In genomic region chr2:232549655-232550350, GRCh38 we compare ENCODE assay signal across 8 cellular contexts. TPM values are rescaled to one million over a fixed set of nuclear protein-coding genes. Genes with fewer than 3 reads are reported as not detected.
DNase-seq lines count a peak whose midpoint lies in the region; ATAC-seq and TF ChIP-seq lines count a peak whose summit lies in the region.

No MANE protein-coding gene starts in this region.

- peaks cover 5% of the 10 kb centered on the region for H3K9me3 Mint-ChIP-seq in activated naive CD4-positive, alpha-beta T cell treated with anti-CD3 and anti-CD28 coated beads, Interleukin-2, amount 10 ng/mL, durations not matched to agents 7 days and 5 days
- H3K9me3 Mint-ChIP-seq in activated T-helper 2 cell treated with anti-CD3 and anti-CD28 coated beads, Interferon-gamma antibody, Interleukin-2, Interleukin-4, amounts not matched to agents 10 μg/mL and 5 μg/mL and 100 μg/mL, durations not matched to agents 14 hours and 24 hours and 36 hours = peaks cover 6% of the 10 kb centered on the region

- no peaks in the 10 kb centered on the region for H3K27me3 Mint-ChIP-seq in activated naive CD4-positive, alpha-beta T cell treated with anti-CD3 and anti-CD28 coated beads, Interleukin-2, amount 10 ng/mL, durations not matched to agents 7 days and 5 days
- H3K27me3 Mint-ChIP-seq in activated T-helper 2 cell treated with anti-CD3 and anti-CD28 coated beads, Interferon-gamma antibody, Interleukin-2, Interleukin-4, amounts not matched to agents 10 μg/mL and 5 μg/mL and 100 μg/mL, durations not matched to agents 14 hours and 24 hours and 36 hours (ENCODE audit: low read depth) = no peaks in the 10 kb centered on the region

- intact Hi-C loops in activated T-helper 2 cell treated with anti-CD3 and anti-CD28 coated beads, Interferon-gamma antibody, Interleukin-2, Interleukin-4, amounts not matched to agents 10 μg/mL and 5 μg/mL and 100 μg/mL, durations not matched to agents 14 hours and 24 hours and 36 hours (cut with micrococcal nuclease) = loop anchor here (1.0 kb wide), 1 partner anchor 147 kb away; the partner anchor contains the start of gene GIGYF2

- H3K36me3 Mint-ChIP-seq in activated naive CD4-positive, alpha-beta T cell treated with anti-CD3 and anti-CD28 coated beads, Interleukin-2, amount 10 ng/mL, durations not matched to agents 7 days and 5 days = peaks cover 47% of the 10 kb centered on the region
- peaks cover 52% of the 10 kb centered on the region for H3K36me3 Mint-ChIP-seq in activated T-helper 2 cell treated with anti-CD3 and anti-CD28 coated beads, Interferon-gamma antibody, Interleukin-2, Interleukin-4, amounts not matched to agents 10 μg/mL and 5 μg/mL and 100 μg/mL, durations not matched to agents 14 hours and 24 hours and 36 hours (ENCODE audit: low read depth)

- peak overlapping the region; percentile 96 for H3K4me3 Mint-ChIP-seq in activated naive CD4-positive, alpha-beta T cell treated with anti-CD3 and anti-CD28 coated beads, Interleukin-2, amount 10 ng/mL, durations not matched to agents 7 days and 5 days
- peak overlapping the region; percentile 99 for H3K4me3 Mint-ChIP-seq in activated T-helper 2 cell treated with anti-CD3 and anti-CD28 coated beads, Interferon-gamma antibody, Interleukin-2, Interleukin-4, amounts not matched to agents 10 μg/mL and 5 μg/mL and 100 μg/mL, durations not matched to agents 14 hours and 24 hours and 36 hours (ENCODE audit: low read depth)

- no peak for DNase-seq in activated naive CD4-positive, alpha-beta T cell treated with anti-CD3 and anti-CD28 coated beads, Interleukin-2, amount 10 ng/mL, durations not matched to agents 7 days and 5 days
- DNase-seq in activated naive CD4-positive, alpha-beta T cell treated with Interleukin-2 at 50 U/mL for 16 hours = no peak
- no peak for DNase-seq in activated T-helper 2 cell treated with anti-CD3 and anti-CD28 coated beads, Interferon-gamma antibody, Interleukin-2, Interleukin-4, amounts not matched to agents 10 μg/mL and 5 μg/mL and 100 μg/mL, durations not matched to agents 14 hours and 24 hours and 36 hours (ENCODE audit: low spot score)
- no peak for DNase-seq in kidney epithelial cell (ENCODE audit: low read depth)
- DNase-seq in thoracic aorta (ENCODE audit: low spot score) = no peak
- no peak for DNase-seq in glomerular visceral epithelial cell (ENCODE audit: extremely low spot score)
- no peak for DNase-seq in HuH-7 (ENCODE audit: low spot score)

- peak overlapping the region; percentile 98 to 99 for H3K27ac ChIP-seq in thoracic aorta

- CTCF ChIA-PET in activated naive CD4-positive, alpha-beta T cell treated with anti-CD3 and anti-CD28 coated beads, Interleukin-2, amount 10 ng/mL, durations not matched to agents 7 days and 5 days (lab: Charles Lee) = no interaction called here

- H3K4me1 Mint-ChIP-seq in activated naive CD4-positive, alpha-beta T cell treated with anti-CD3 and anti-CD28 coated beads, Interleukin-2, amount 10 ng/mL, durations not matched to agents 7 days and 5 days = peaks cover 68% of the 10 kb centered on the region
- H3K4me1 Mint-ChIP-seq in activated T-helper 2 cell treated with anti-CD3 and anti-CD28 coated beads, Interferon-gamma antibody, Interleukin-2, Interleukin-4, amounts not matched to agents 10 μg/mL and 5 μg/mL and 100 μg/mL, durations not matched to agents 14 hours and 24 hours and 36 hours (ENCODE audit: low read depth) = peaks cover 52% of the 10 kb centered on the region

- H3K27me3 ChIP-seq in kidney epithelial cell (ENCODE audit: control insufficient read depth, insufficient read depth, low read length) (no peaks in the 10 kb centered on the region), thoracic aorta (replicated peaks; ENCODE audit: insufficient read depth) (no peaks in the 10 kb centered on the region)

- ATAC-seq in thoracic aorta (ENCODE audit: insufficient number of reproducible peaks, low FRiP score, low read depth) (no peak), HG03135 (IDR thresholded peaks at IDR 0.05; ENCODE audit: unreplicated experiment) (no peak)

- peaks cover 17 to 42% of the 10 kb centered on the region in 2 donors for H3K4me1 ChIP-seq in thoracic aorta (ENCODE audit: control insufficient read depth in 1 of 2, low read depth in 2 of 2)

- H3K4me3 ChIP-seq in kidney epithelial cell (ENCODE audit: low read depth, low read length) (peak overlapping the region; percentile 80), thoracic aorta (peak overlapping the region; percentile 94)

- no peaks in the 10 kb centered on the region for H3K36me3 ChIP-seq in kidney epithelial cell (ENCODE audit: control insufficient read depth, insufficient read depth, low read length)
- no peaks in the 10 kb centered on the region for H3K36me3 ChIP-seq in thoracic aorta

- peak overlapping the region; percentile 100 for H3K27ac Mint-ChIP-seq in activated naive CD4-positive, alpha-beta T cell treated with anti-CD3 and anti-CD28 coated beads, Interleukin-2, amount 10 ng/mL, durations not matched to agents 7 days and 5 days
- peak overlapping the region; percentile 100 for H3K27ac Mint-ChIP-seq in activated T-helper 2 cell treated with anti-CD3 and anti-CD28 coated beads, Interferon-gamma antibody, Interleukin-2, Interleukin-4, amounts not matched to agents 10 μg/mL and 5 μg/mL and 100 μg/mL, durations not matched to agents 14 hours and 24 hours and 36 hours

- H3K9me3 ChIP-seq in thoracic aorta = no peaks in the 10 kb centered on the region

- TF ChIP-seq CTCF in kidney epithelial cell (IDR thresholded peaks at IDR 0.05; ENCODE audit: insufficient read depth, low read length, poor library complexity, severe bottlenecking) (no peak), thoracic aorta (IDR thresholded peaks at IDR 0.05) (no peak)

RNA-seq across cellular contexts. Expression of gene TIGD1, which starts 0.6 kb away (rescaled TPM):
- 7.4 and 9.1 TPM in 2 replicates for total RNA-seq in activated T-helper 2 cell treated with anti-CD3 and anti-CD28 coated beads, Interferon-gamma antibody, Interleukin-2, Interleukin-4, amounts not matched to agents 10 μg/mL and 5 μg/mL and 100 μg/mL, durations not matched to agents 14 hours and 24 hours and 36 hours
- total RNA-seq in kidney epithelial cell (2.9 and 3.3 TPM in 2 replicates), thoracic aorta (1 to 10 TPM; 1.8 to 3.1 TPM)

RNA-seq across cellular contexts. Expression of gene EIF4E2, which starts 0.7 kb away (rescaled TPM):
- 85.0 and 88.4 TPM in 2 replicates for total RNA-seq in activated T-helper 2 cell treated with anti-CD3 and anti-CD28 coated beads, Interferon-gamma antibody, Interleukin-2, Interleukin-4, amounts not matched to agents 10 μg/mL and 5 μg/mL and 100 μg/mL, durations not matched to agents 14 hours and 24 hours and 36 hours
- total RNA-seq in kidney epithelial cell (66.9 and 73.1 TPM in 2 replicates), thoracic aorta (10 to 100 TPM; 42.2 to 51.1 TPM)

RNA-seq across cellular contexts. Expression of gene CHRNG, which starts 10.3 kb away (rescaled TPM):
- not detected in 2 replicates for total RNA-seq in activated T-helper 2 cell treated with anti-CD3 and anti-CD28 coated beads, Interferon-gamma antibody, Interleukin-2, Interleukin-4, amounts not matched to agents 10 μg/mL and 5 μg/mL and 100 μg/mL, durations not matched to agents 14 hours and 24 hours and 36 hours
- total RNA-seq in kidney epithelial cell (not detected in 2 replicates), thoracic aorta (not detected)

RNA-seq across cellular contexts. Expression of gene CHRND, which starts 23.8 kb away (rescaled TPM):
- not detected in 2 replicates for total RNA-seq in activated T-helper 2 cell treated with anti-CD3 and anti-CD28 coated beads, Interferon-gamma antibody, Interleukin-2, Interleukin-4, amounts not matched to agents 10 μg/mL and 5 μg/mL and 100 μg/mL, durations not matched to agents 14 hours and 24 hours and 36 hours
- not detected in 2 replicates for total RNA-seq in kidney epithelial cell
- total RNA-seq in thoracic aorta = not detected

RNA-seq across cellular contexts. Expression of gene PRSS56, which starts 29.6 kb away (rescaled TPM):
- not detected in 2 replicates for total RNA-seq in activated T-helper 2 cell treated with anti-CD3 and anti-CD28 coated beads, Interferon-gamma antibody, Interleukin-2, Interleukin-4, amounts not matched to agents 10 μg/mL and 5 μg/mL and 100 μg/mL, durations not matched to agents 14 hours and 24 hours and 36 hours
- not detected in 2 replicates for total RNA-seq in kidney epithelial cell
- total RNA-seq in thoracic aorta = not detected
